ENCODE assay signal across 8 cellular contexts in the genomic region with DNA sequence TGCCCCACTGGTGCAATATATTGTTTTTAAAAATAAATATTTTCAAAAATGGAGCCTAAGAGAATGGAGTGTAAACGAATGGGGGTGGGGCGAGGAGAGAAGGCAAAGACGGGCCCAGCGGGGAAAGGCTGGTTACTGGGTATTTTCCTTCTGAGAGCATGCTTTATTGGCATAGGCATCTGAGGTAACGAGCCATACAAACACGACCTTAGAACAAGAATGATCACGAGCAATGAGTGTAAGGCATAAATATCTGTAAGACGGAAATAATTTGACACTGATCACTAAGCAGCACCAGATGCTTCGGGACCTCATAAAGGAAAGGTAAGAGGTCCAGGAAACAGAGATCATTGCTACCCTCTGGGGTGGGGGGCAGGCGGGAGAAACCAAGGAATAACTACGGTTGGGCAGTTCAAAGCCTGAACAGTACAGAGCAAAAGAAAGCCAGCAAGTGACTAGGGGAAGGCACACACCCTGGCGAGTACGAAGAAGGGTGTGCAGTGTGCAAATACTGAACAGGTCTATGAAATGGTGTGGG. TPM values are rescaled to one million over a fixed set of nuclear protein-coding genes. Genes with fewer than 3 reads are reported as not detected.
A peak's percentile ranks its signal among the peaks of the same experiment; 100 is the strongest.
DNase-seq lines count a peak whose midpoint lies in the region; ATAC-seq, FAIRE-seq and TF ChIP-seq lines count a peak whose summit lies in the region.

No MANE protein-coding gene starts in this region.

- no peaks in the 10 kb centered on the region for H3K27me3 Mint-ChIP-seq in H9 (ENCODE audit: low read depth)

- H3K36me3 ChIP-seq in BLaER1 (peaks cover 13% of the 10 kb centered on the region), OCI-LY3 (replicated peaks; ENCODE audit: low read depth, low read length) (no peaks in the 10 kb centered on the region), left lung (no peaks in the 10 kb centered on the region), tibial artery (no peaks in the 10 kb centered on the region)

- intact Hi-C loops in left lung (cut with DNase I), result no loop called here
- intact Hi-C loops in tibial artery (cut with DNase I; ENCODE audit: low total_unique reads), result no loop called here

- H3K27ac ChIP-seq in BLaER1 (peak overlapping the region; percentile 88), H9 (ENCODE audit: insufficient read length, low read depth, low read length) (peak overlapping the region; percentile 0), OCI-LY3 (ENCODE audit: low read length) (peak overlapping the region; percentile 79), left lung (peak overlapping the region; percentile 92), tibial artery (peak overlapping the region; percentile 84 to 88)

- peak overlapping the region; percentile 70 for H3K4me3 ChIP-seq in BLaER1
- H3K4me3 ChIP-seq in OCI-LY3 (ENCODE audit: low read length), result peak overlapping the region; percentile 87
- H3K4me3 ChIP-seq in left lung, result peak overlapping the region; percentile 53 to 81
- H3K4me3 ChIP-seq in tibial artery, result peak overlapping the region; percentile 77 to 98

- H3K36me3 Mint-ChIP-seq in H9 (ENCODE audit: insufficient read depth in 1 of 3, low read depth in 3 of 3), result no peaks in the 10 kb centered on the region

- H3K79me2 ChIP-seq in H9 (ENCODE audit: insufficient read depth, low read length), result peaks cover 4% of the 10 kb centered on the region; the same call in 1 of the 2 replicates
- peaks cover 41% of the 10 kb centered on the region for H3K79me2 ChIP-seq in OCI-LY3 (ENCODE audit: low read length)

- peak overlapping the region; percentile 41 to 93 (median 76); a peak in 6 of 7 replicates for H3K27ac Mint-ChIP-seq in H9

- peaks cover 51% of the 10 kb centered on the region for H3K4me1 ChIP-seq in BLaER1
- H3K4me1 ChIP-seq in H9 (ENCODE audit: insufficient read depth, low read length), result peaks cover 2% of the 10 kb centered on the region; the same call in 1 of the 2 replicates
- peaks cover 27% of the 10 kb centered on the region for H3K4me1 ChIP-seq in OCI-LY3 (ENCODE audit: low read length)
- H3K4me1 ChIP-seq in left lung, result peaks cover 10 to 41% of the 10 kb centered on the region in 2 donors
- H3K4me1 ChIP-seq in tibial artery, result peaks cover 0 to 21% (median 13%) of the 10 kb centered on the region in 4 donors

- H4K5ac ChIP-seq in H9 (ENCODE audit: insufficient read length, low read depth, low read length), result no peak overlapping the region

- H3K4me2 ChIP-seq in BLaER1 (peak overlapping the region; percentile 96), H9 (ENCODE audit: insufficient read depth, insufficient read length, low read length) (peak overlapping the region; percentile 76), OCI-LY3 (ENCODE audit: low read length) (peak overlapping the region; percentile 80)

- H3K18ac ChIP-seq in H9 (ENCODE audit: insufficient read length, low read depth, low read length), result no peak overlapping the region

- no peak overlapping the region for H4K8ac ChIP-seq in H9 (replicated peaks; ENCODE audit: insufficient read length, low read depth, low read length)

- H2BK20ac ChIP-seq in H9 (ENCODE audit: low read depth, low read length, poor library complexity, severe bottlenecking), result no peak overlapping the region

- H3K23me2 ChIP-seq in H9 (ENCODE audit: insufficient read length, low read depth, low read length, poor library complexity, severe bottlenecking), result peaks cover 11% of the 10 kb centered on the region

- no peaks in the 10 kb centered on the region for H3K79me1 ChIP-seq in H9 (ENCODE audit: insufficient read depth, low read depth, low read length, poor library complexity, severe bottlenecking)

- TF ChIP-seq CTCF in H9 (conservative IDR thresholded peaks at IDR 0.05) (no peak), OCI-LY3 (IDR thresholded peaks at IDR 0.05; ENCODE audit: low read depth, low read length) (no peak), left lung (IDR thresholded peaks at IDR 0.05) (no peak), tibial artery (IDR thresholded peaks at IDR 0.05) (no peak)

- no peak overlapping the region for H3K56ac ChIP-seq in H9 (ENCODE audit: insufficient read length, low read depth, low read length)

- H2BK120ac ChIP-seq in H9 (ENCODE audit: low read depth, low read length, poor library complexity, severe bottlenecking), result no peak overlapping the region

- no peak overlapping the region for H3K14ac ChIP-seq in H9 (ENCODE audit: insufficient read depth, low read length)

- H3K4me1 Mint-ChIP-seq in H9, result peaks cover 4 to 9% of the 10 kb centered on the region in 2 experiments

- no peak overlapping the region for H4K91ac ChIP-seq in H9 (ENCODE audit: insufficient read length, low read depth, low read length)

- no peaks in the 10 kb centered on the region; a peak in 1 of 5 replicates for H3K9me3 Mint-ChIP-seq in H9

- H3K23ac ChIP-seq in H9 (ENCODE audit: insufficient read length, low read depth, low read length), result no peak overlapping the region

- WGBS in H9 (ENCODE audit: extremely low coverage, insufficient read length, low lambda C conversion rate), result no CpG with 5 or more reads among the region's 13 CpGs

- no peak overlapping the region for H2AFZ ChIP-seq in H9 (ENCODE audit: low read length)
- H2AFZ ChIP-seq in OCI-LY3 (ENCODE audit: low read depth, low read length), result peak overlapping the region; percentile 64

- no peak overlapping the region for H3K4me3 Mint-ChIP-seq in H9

- DNase-seq in H9, result peak; percentile 45
- peak; percentile 3 for DNase-seq in central memory CD4-positive, alpha-beta T cell
- DNase-seq in left lung, result no peak
- no peak for DNase-seq in tibial artery
- no peak for DNase-seq in H54 (ENCODE audit: insufficient read length, low spot score)

- H3K9ac ChIP-seq in BLaER1 (peak overlapping the region; percentile 88), H9 (ENCODE audit: extremely low read depth, insufficient read length, low read length) (peak overlapping the region; percentile 47), OCI-LY3 (ENCODE audit: low read length) (peak overlapping the region; percentile 83)

- FAIRE-seq in H54 (lab: Jason Lieb, UNC), result no peak

- H3T11ph ChIP-seq in H9 (ENCODE audit: low read length), result no peak overlapping the region

- H4K20me1 ChIP-seq in BLaER1, result peaks cover 50% of the 10 kb centered on the region
- no peaks in the 10 kb centered on the region for H4K20me1 ChIP-seq in H9 (ENCODE audit: control insufficient read depth, insufficient read depth, insufficient read length)
- H4K20me1 ChIP-seq in OCI-LY3 (ENCODE audit: insufficient read depth, low read length), result no peaks in the 10 kb centered on the region

- H2BK12ac ChIP-seq in H9 (ENCODE audit: insufficient read length, low read depth, low read length), result no peak overlapping the region

- no peak for TF ChIP-seq POLR2A in H54 (IDR thresholded peaks at IDR 0.05; ENCODE audit: low read depth, low read length)

- peak; percentile 32 for ATAC-seq in left lung
- ATAC-seq in GM18870 (IDR thresholded peaks at IDR 0.05; ENCODE audit: unreplicated experiment), result no peak

- no peak overlapping the region for H2BK15ac ChIP-seq in H9 (ENCODE audit: low read depth, low read length)

- no peak overlapping the region for H2BK5ac ChIP-seq in H9 (ENCODE audit: insufficient read length, low read length)

- H3K4ac ChIP-seq in H9 (ENCODE audit: low read depth, low read length), result no peak overlapping the region

- no peaks in the 10 kb centered on the region for H3K9me3 ChIP-seq in BLaER1
- H3K9me3 ChIP-seq in H9 (ENCODE audit: control insufficient read depth, low read depth, low read length), result no peaks in the 10 kb centered on the region
- H3K9me3 ChIP-seq in OCI-LY3 (ENCODE audit: insufficient read depth, low read length), result no peaks in the 10 kb centered on the region
- no peaks in the 10 kb centered on the region for H3K9me3 ChIP-seq in left lung
- no peaks in the 10 kb centered on the region for H3K9me3 ChIP-seq in tibial artery

- H3K27me3 ChIP-seq in BLaER1 (no peaks in the 10 kb centered on the region), H9 (ENCODE audit: insufficient read depth, low read length) (no peaks in the 10 kb centered on the region), OCI-LY3 (ENCODE audit: low read depth, low read length) (no peaks in the 10 kb centered on the region), left lung (no peaks in the 10 kb centered on the region), tibial artery (no peaks in the 10 kb centered on the region)

- H2AK5ac ChIP-seq in H9 (ENCODE audit: insufficient read length, low read length), result no peak overlapping the region

RNA-seq across cellular contexts. Expression of a gene that starts 1.0 kb away (rescaled TPM):
- 11.8 and 14.6 TPM in 2 replicates for total RNA-seq in H9 (2021)
- total RNA-seq in left lung, result 10 to 100 TPM; 42.5 to 85.5 TPM

RNA-seq across cellular contexts. Expression of a gene that starts 12.4 kb away (rescaled TPM):
- total RNA-seq in H9 (2021) (not detected in 2 replicates), left lung (under 1 TPM; 0.52 to 0.96 TPM)

Comparison
In these comparisons a context has a peak if more than half of its experiments do, and no peak if none do; other contexts are left out.
1. H3K27ac ChIP-seq: peak in every context shown above with its lines; median percentile 92 in left lung; 88 in BLaER1; 86 in tibial artery; 79 in OCI-LY3; 0 in H9.
2. DNase-seq: peak in H9 (single experiment) and central memory CD4-positive, alpha-beta T cell (single experiment); none in left lung (0 of 2), tibial artery (0 of 2) and H54 (single experiment).
3. Peak in every context shown above with its lines, with median percentiles within 50 percentile points of each other: H3K4me2 ChIP-seq, H3K4me3 ChIP-seq and H3K9ac ChIP-seq.